In genomic region chr6:90080876-90081464, GRCh38 we compare ENCODE assay signal across 10 cellular contexts.
DNase-seq lines count a peak whose midpoint lies in the region; ATAC-seq and TF ChIP-seq lines count a peak whose summit lies in the region.
"Had no signal": no experiment of that assay in that cellular context is flagged by ENCODE, and none has a peak within 500 bp of the region (broad histone marks: within the 10 kb centered on the region; RNA-seq: fewer than 3 reads in every experiment).

No MANE protein-coding gene starts in this region.

- H3K36me3 ChIP-seq in adrenal gland (replicated peaks in 1 of 2): no peaks in the 10 kb centered on the region
- H3K36me3 ChIP-seq: gastrocnemius medialis had no signal

- H3K27me3 Mint-ChIP-seq in activated T-cell treated with anti-CD3 and anti-CD28 coated beads, Interleukin-2, amount 50 U/mL, for 4 hours (ENCODE audit: low read depth): no peaks in the 10 kb centered on the region

- no peak for TF ChIP-seq CTCF in adrenal gland (IDR thresholded peaks at IDR 0.05)

- ATAC-seq in GM21367 (IDR thresholded peaks at IDR 0.05; ENCODE audit: unreplicated experiment): peak; percentile 57
- ATAC-seq in HG03565 (IDR thresholded peaks at IDR 0.05; ENCODE audit: unreplicated experiment): peak; percentile 61
- ATAC-seq in activated T-cell treated with anti-CD3 and anti-CD28 coated beads, Interleukin-2, amount 50 U/mL, for 4 hours: peak; percentile 55 to 60

- WGBS in adrenal gland, 4 donors: 83 to 93% (median 87%) methylated on average over 9 of the region's 9 CpGs

- H3K4me1 ChIP-seq in adrenal gland (replicated peaks in 1 of 2): no peaks in the 10 kb centered on the region
- H3K4me1 ChIP-seq: gastrocnemius medialis had no signal

- H3K4me3 Mint-ChIP-seq in activated T-cell treated with anti-CD3 and anti-CD28 coated beads, Interleukin-2, amount 50 U/mL, for 4 hours: peak overlapping the region; percentile 87

- intact Hi-C loops in adrenal gland (cut with DNase I): loop anchor here in 1 of 2 donors (10.0 kb wide), 1 partner anchor 214 kb away; the partner anchor contains the start of gene BACH2

- H3K9me3 Mint-ChIP-seq in activated T-cell treated with anti-CD3 and anti-CD28 coated beads, Interleukin-2, amount 50 U/mL, for 4 hours: no peaks in the 10 kb centered on the region

- H3K36me3 Mint-ChIP-seq in activated T-cell treated with anti-CD3 and anti-CD28 coated beads, Interleukin-2, amount 50 U/mL, for 4 hours (ENCODE audit: insufficient read depth): peaks cover 44% of the 10 kb centered on the region

- no peak for TF ChIP-seq POLR2A in adrenal gland (IDR thresholded peaks at IDR 0.05)

- peak; percentile 68 for DNase-seq in activated T-cell treated with anti-CD3 and anti-CD28 coated beads, Interleukin-2, amount 50 U/mL, for 4 hours
- DNase-seq in stimulated activated CD4-positive, alpha-beta T cell treated with anti-CD3 and anti-CD28 coated beads, TNF-alpha, amount 100 ng/mL, for 48 hours (ENCODE audit: low read depth in 3 of 3): peak; percentile 59 to 79 (median 70)
- DNase-seq in adrenal gland: no peak
- no peak for DNase-seq in SKM-1 treated with dmso at 0.1 percent for 144 hours (lab: John Stamatoyannopoulos, UW; ENCODE audit: unreplicated experiment)
- DNase-seq in glomerular visceral epithelial cell (ENCODE audit: extremely low spot score): no peak
- no peak for DNase-seq in DMS79 treated with DMSO at 0.1 percent for 48 hours (lab: John Stamatoyannopoulos, UW)
- DNase-seq: gastrocnemius medialis, IMR-90 had no signal

- no peak overlapping the region for H3K4me3 ChIP-seq in adrenal gland
- H3K4me3 ChIP-seq: gastrocnemius medialis had no signal

- H3K27ac ChIP-seq in adrenal gland: no peak overlapping the region
- H3K27ac ChIP-seq: gastrocnemius medialis had no signal

- H3K9me3 ChIP-seq in adrenal gland (replicated peaks in 1 of 3): no peaks in the 10 kb centered on the region
- H3K9me3 ChIP-seq: gastrocnemius medialis had no signal

- no peaks in the 10 kb centered on the region for H3K27me3 ChIP-seq in adrenal gland
- H3K27me3 ChIP-seq: gastrocnemius medialis had no signal

- peaks cover 82% of the 10 kb centered on the region for H3K4me1 Mint-ChIP-seq in activated T-cell treated with anti-CD3 and anti-CD28 coated beads, Interleukin-2, amount 50 U/mL, for 4 hours (ENCODE audit: low read depth)

Comparison
In these comparisons a context has a peak if more than half of its experiments do, and no peak if none do; other contexts are left out.
1. DNase-seq: peak in activated T-cell treated with anti-CD3 and anti-CD28 coated beads, Interleukin-2, amount 50 U/mL, for 4 hours (single experiment) and stimulated activated CD4-positive, alpha-beta T cell treated with anti-CD3 and anti-CD28 coated beads, TNF-alpha, amount 100 ng/mL, for 48 hours (3 of 3); none in adrenal gland (0 of 7), SKM-1 treated with dmso at 0.1 percent for 144 hours (single experiment), glomerular visceral epithelial cell (single experiment) and DMS79 treated with DMSO at 0.1 percent for 48 hours (single experiment).
2. Peak in every context shown above with its lines, with median percentiles within 50 percentile points of each other: ATAC-seq.